In genomic region chr10:62085404-62085803, GRCh38 we compare ENCODE assay signal across 11 cellular contexts.
DNase-seq lines count a peak whose midpoint lies in the region; ATAC-seq and TF ChIP-seq lines count a peak whose summit lies in the region.
"Had no signal": no experiment of that assay in that cellular context is flagged by ENCODE, and none has a peak within 500 bp of the region (broad histone marks: within the 10 kb centered on the region; RNA-seq: fewer than 3 reads in every experiment).

No MANE protein-coding gene starts in this region.

- TF ChIP-seq POLR2A in gastrocnemius medialis (IDR thresholded peaks at IDR 0.05) = no peak

- H3K9me3 Mint-ChIP-seq in activated CD4-positive, alpha-beta T cell treated with anti-CD3 and anti-CD28 coated beads, Interleukin-2, amount 10 ng/mL, durations not matched to agents 24 days and 14 days = peaks cover 3% of the 10 kb centered on the region
- H3K9me3 Mint-ChIP-seq in IgD-negative memory B cell = no peaks in the 10 kb centered on the region

- H3K36me3 Mint-ChIP-seq in activated CD4-positive, alpha-beta T cell treated with anti-CD3 and anti-CD28 coated beads, Interleukin-2, amount 10 ng/mL, durations not matched to agents 24 days and 14 days (ENCODE audit: low read depth) = peaks cover 81% of the 10 kb centered on the region
- peaks cover 12% of the 10 kb centered on the region for H3K36me3 Mint-ChIP-seq in IgD-negative memory B cell

- peaks cover 69% of the 10 kb centered on the region for H3K4me1 Mint-ChIP-seq in activated CD4-positive, alpha-beta T cell treated with anti-CD3 and anti-CD28 coated beads, Interleukin-2, amount 10 ng/mL, durations not matched to agents 24 days and 14 days
- peaks cover 43 to 50% (median 47%) of the 10 kb centered on the region in 3 donors for H3K4me1 Mint-ChIP-seq in IgD-negative memory B cell

- no peaks in the 10 kb centered on the region for H3K27me3 ChIP-seq in gastrocnemius medialis
- H3K27me3 ChIP-seq in colonic mucosa = no peaks in the 10 kb centered on the region
- no peaks in the 10 kb centered on the region for H3K27me3 ChIP-seq in MG63

- H3K27ac Mint-ChIP-seq in activated CD4-positive, alpha-beta T cell treated with anti-CD3 and anti-CD28 coated beads, Interleukin-2, amount 10 ng/mL, durations not matched to agents 24 days and 14 days = peak overlapping the region; percentile 88
- H3K27ac Mint-ChIP-seq in IgD-negative memory B cell = peak overlapping the region in 2 of 3 donors; percentile 24 to 71

- H3K27ac ChIP-seq in epithelial cell of prostate (peak overlapping the region; percentile 98), gastrocnemius medialis (peak overlapping the region; percentile 95 to 99 (median 96)), colonic mucosa (no peak overlapping the region)

- no peak overlapping the region for H3K4me3 Mint-ChIP-seq in activated CD4-positive, alpha-beta T cell treated with anti-CD3 and anti-CD28 coated beads, Interleukin-2, amount 10 ng/mL, durations not matched to agents 24 days and 14 days
- H3K4me3 Mint-ChIP-seq in IgD-negative memory B cell = peak overlapping the region in 1 of 4 donors; percentile 63

- H3K36me3 ChIP-seq in gastrocnemius medialis (peaks cover 5 to 57% of the 10 kb centered on the region in 2 donors), colonic mucosa (peaks cover 6% of the 10 kb centered on the region), MG63 (peaks cover 62% of the 10 kb centered on the region)

- TF ChIP-seq CTCF in gastrocnemius medialis (IDR thresholded peaks at IDR 0.05 in 4 of 5, conservative IDR thresholded peaks at IDR 0.05 in 1 of 5) (no peak), colonic mucosa (IDR thresholded peaks at IDR 0.05) (no peak)

- H3K27me3 Mint-ChIP-seq in activated CD4-positive, alpha-beta T cell treated with anti-CD3 and anti-CD28 coated beads, Interleukin-2, amount 10 ng/mL, durations not matched to agents 24 days and 14 days = no peaks in the 10 kb centered on the region
- H3K27me3 Mint-ChIP-seq in IgD-negative memory B cell = no peaks in the 10 kb centered on the region

- no peak overlapping the region for H3K4me3 ChIP-seq in gastrocnemius medialis
- H3K4me3 ChIP-seq in colonic mucosa = no peak overlapping the region
- H3K4me3 ChIP-seq in MG63 = no peak overlapping the region
- H3K4me3 ChIP-seq: A549 had no signal

- DNase-seq in activated CD4-positive, alpha-beta T cell treated with anti-CD3 and anti-CD28 coated beads, Interleukin-2, amount 10 ng/mL, durations not matched to agents 24 days and 14 days = no peak
- DNase-seq in activated CD4-positive, alpha-beta T cell treated with anti-CD3 and anti-CD28 coated beads for 48 hours = no peak
- no peak for DNase-seq in epithelial cell of prostate (ENCODE audit: low read depth, low spot score)
- no peak for DNase-seq in gastrocnemius medialis
- DNase-seq in colonic mucosa = no peak
- DNase-seq in MG63 = no peak
- DNase-seq in AG08396 (ENCODE audit: low spot score) = no peak
- DNase-seq: activated gamma-delta T cell treated with Interleukin-2 at 50 U/mL for 16 hours, SIG-M5 had no signal

- no peaks in the 10 kb centered on the region for H3K9me3 ChIP-seq in gastrocnemius medialis
- no peaks in the 10 kb centered on the region for H3K9me3 ChIP-seq in colonic mucosa
- H3K9me3 ChIP-seq in MG63 = no peaks in the 10 kb centered on the region
- H3K9me3 ChIP-seq: A549 had no signal

- in situ Hi-C loops in gastrocnemius medialis (cut with MboI; ENCODE audit: low sequenced_read_pairs in 4 of 4) = loop anchor here in 1 of 4 donors (25.0 kb wide), 1 partner anchor 1177 kb away; no protein-coding TSS in a partner anchor

- H3K4me1 ChIP-seq in gastrocnemius medialis = peaks cover 44 to 45% of the 10 kb centered on the region in 2 donors
- peaks cover 11% of the 10 kb centered on the region for H3K4me1 ChIP-seq in colonic mucosa

- ATAC-seq in gastrocnemius medialis = no peak
- ATAC-seq: A549 had no signal

- no peak overlapping the region for H3K9ac ChIP-seq in colonic mucosa (ENCODE audit: low read depth in 2 of 2, low read length in 2 of 2)

- intact Hi-C loops in activated CD4-positive, alpha-beta T cell treated with anti-CD3 and anti-CD28 coated beads, Interleukin-2, amount 10 ng/mL, durations not matched to agents 24 days and 14 days (cut with micrococcal nuclease) = no loop called here
- intact Hi-C loops in gastrocnemius medialis (cut with DNase I; ENCODE audit: low total_unique reads) = no loop called here
- intact Hi-C loops in colonic mucosa (cut with DNase I) = no loop called here
